ENCODE assay signal across 2 cellular contexts in genomic region chr16:74328346-74328745, GRCh38. TPM values are rescaled to one million over a fixed set of nuclear protein-coding genes. Genes with fewer than 3 reads are reported as not detected.
"Had no signal": no experiment of that assay in that cellular context is flagged by ENCODE, and none has a peak within 500 bp of the region (broad histone marks: within the 10 kb centered on the region; RNA-seq: fewer than 3 reads in every experiment).

No MANE protein-coding gene starts in this region.

RNA-seq across cellular contexts. Expression of gene NPIPB15, which starts 47.8 kb away (rescaled TPM):
- total RNA-seq: upper lobe of right lung, vagina had no signal
